ENCODE assay signal across 9 cellular contexts in genomic region chrX:149531599-149531998, GRCh38.
DNase-seq lines count a peak whose midpoint lies in the region; ATAC-seq lines count a peak whose summit lies in the region.
"Had no signal": no experiment of that assay in that cellular context is flagged by ENCODE, and none has a peak within 500 bp of the region (broad histone marks: within the 10 kb centered on the region; RNA-seq: fewer than 3 reads in every experiment).

No MANE protein-coding gene starts in this region.

- peaks cover 12% of the 10 kb centered on the region for H3K27me3 Mint-ChIP-seq in activated T-cell treated with anti-CD3 and anti-CD28 coated beads, Interleukin-2, amount 50 U/mL, for 24 hours

- no peak for DNase-seq in activated T-cell treated with anti-CD3 and anti-CD28 coated beads, Interleukin-2, amount 50 U/mL, for 24 hours
- DNase-seq in activated T-cell treated with anti-CD3 and anti-CD28 coated beads, Interleukin-2, amount 50 U/mL, for 1 hour: no peak
- DNase-seq in NAMALWA (ENCODE audit: low spot score): peak; percentile 46
- DNase-seq in stimulated activated naive CD8-positive, alpha-beta T cell treated with anti-CD3 and anti-CD28 coated beads, Interleukin-15, Interleukin-2, amounts not matched to agents 100 U/mL and 50 U/mL, for 24 hours: no peak
- DNase-seq in middle frontal gyrus (ENCODE audit: extremely low spot score, low spot score): no peak
- no peak for DNase-seq in activated effector memory CD4-positive, alpha-beta T cell treated with Interleukin-2 at 50 U/mL for 16 hours
- DNase-seq: IMR-90 had no signal

- peaks cover 24% of the 10 kb centered on the region for H3K4me1 Mint-ChIP-seq in activated T-cell treated with anti-CD3 and anti-CD28 coated beads, Interleukin-2, amount 50 U/mL, for 24 hours (ENCODE audit: low read depth)

- H3K36me3 Mint-ChIP-seq in activated T-cell treated with anti-CD3 and anti-CD28 coated beads, Interleukin-2, amount 50 U/mL, for 24 hours (ENCODE audit: low read depth): peaks cover 16% of the 10 kb centered on the region

- peak overlapping the region; percentile 80 for H3K27ac Mint-ChIP-seq in activated T-cell treated with anti-CD3 and anti-CD28 coated beads, Interleukin-2, amount 50 U/mL, for 24 hours

- no peaks in the 10 kb centered on the region for H3K9me3 Mint-ChIP-seq in activated T-cell treated with anti-CD3 and anti-CD28 coated beads, Interleukin-2, amount 50 U/mL, for 24 hours

- ATAC-seq in HG02763 (IDR thresholded peaks at IDR 0.05; ENCODE audit: unreplicated experiment) (peak; percentile 52), HG03025 (IDR thresholded peaks at IDR 0.05; ENCODE audit: low FRiP score, unreplicated experiment) (no peak)
- ATAC-seq in stimulated activated naive CD8-positive, alpha-beta T cell treated with anti-CD3 and anti-CD28 coated beads, Interleukin-15, Interleukin-2, amounts not matched to agents 100 U/mL and 50 U/mL, for 24 hours: peak; percentile 80

- H3K4me3 Mint-ChIP-seq in activated T-cell treated with anti-CD3 and anti-CD28 coated beads, Interleukin-2, amount 50 U/mL, for 24 hours: no peak overlapping the region
